Comparison of ENCODE assay signal across 11 cellular contexts in the genomic region with DNA sequence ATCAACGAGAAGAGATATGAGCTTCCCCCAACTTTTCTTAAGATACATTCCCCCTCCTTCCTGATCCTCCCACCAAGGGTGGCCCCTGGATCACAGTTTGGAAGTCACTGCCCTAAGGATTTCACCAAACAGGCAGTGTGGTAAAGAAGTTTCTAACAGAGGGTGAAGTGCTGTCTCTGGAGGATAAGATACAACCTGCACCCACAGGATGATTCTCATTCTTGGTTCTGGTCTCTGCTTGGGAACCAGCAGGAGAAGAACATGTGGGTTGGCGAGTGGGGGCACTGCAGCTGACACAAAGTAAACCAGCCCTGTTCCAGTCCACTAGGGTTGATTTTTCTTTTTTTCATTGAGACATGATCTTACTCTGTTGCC. TPM values are rescaled to one million over a fixed set of nuclear protein-coding genes. Genes with fewer than 3 reads are reported as not detected.
A peak's percentile ranks its signal among the peaks of the same experiment; 100 is the strongest.
DNase-seq lines count a peak whose midpoint lies in the region; ATAC-seq and TF ChIP-seq lines count a peak whose summit lies in the region.
"Had no signal": no experiment of that assay in that cellular context is flagged by ENCODE, and none has a peak within 500 bp of the region (broad histone marks: within the 10 kb centered on the region; RNA-seq: fewer than 3 reads in every experiment).

No MANE protein-coding gene starts in this region.

- no peak overlapping the region for H3K9ac ChIP-seq in mesenchymal stem cell (ENCODE audit: low read length)

- no peak for DNase-seq in activated naive CD4-positive, alpha-beta T cell treated with anti-CD3 and anti-CD28 coated beads for 36 hours
- DNase-seq in activated naive CD4-positive, alpha-beta T cell (lab: John Stamatoyannopoulos, UW), result no peak
- DNase-seq in ascending aorta (ENCODE audit: low spot score in 2 of 2) (no peak), mesenchymal stem cell (no peak), vagina (ENCODE audit: extremely low spot score in 2 of 2) (no peak), NCI-H187 (lab: John Stamatoyannopoulos, UW) (no peak), NCI-H524 treated with DMSO at 0.1 percent for 48 hours (lab: John Stamatoyannopoulos, UW) (no peak)
- DNase-seq: NCI-H1436; occipital lobe; stimulated activated naive B cell treated with anti-CD40 and anti-IgM and Interleukin-4, amounts not matched to agents 10 μg/mL and 1 μg/mL and 100 μg/mL, for 72 hours had no signal

- H2BK120ac ChIP-seq in mesenchymal stem cell (ENCODE audit: low read depth, low read length), result peak overlapping the region; percentile 49

- H3K9me3 Mint-ChIP-seq in activated naive CD4-positive, alpha-beta T cell treated with anti-CD3 and anti-CD28 coated beads for 36 hours, result peaks cover 4% of the 10 kb centered on the region

- H2AFZ ChIP-seq in mesenchymal stem cell (ENCODE audit: low read depth, low read length), result no peak overlapping the region

- no peak overlapping the region for H4K8ac ChIP-seq in mesenchymal stem cell (ENCODE audit: low read length)

- no peak for TF ChIP-seq CTCF in ascending aorta (IDR thresholded peaks at IDR 0.05)
- no peak for TF ChIP-seq CTCF in vagina (IDR thresholded peaks at IDR 0.05)

- H3K9me3 ChIP-seq in ascending aorta, result no peaks in the 10 kb centered on the region
- H3K9me3 ChIP-seq in mesenchymal stem cell (ENCODE audit: control insufficient read depth, low read length), result no peaks in the 10 kb centered on the region
- H3K9me3 ChIP-seq in vagina, result no peaks in the 10 kb centered on the region

- peaks cover 96% of the 10 kb centered on the region for H3K4me1 Mint-ChIP-seq in activated naive CD4-positive, alpha-beta T cell treated with anti-CD3 and anti-CD28 coated beads for 36 hours (ENCODE audit: low read depth)

- no peak overlapping the region for H3K4ac ChIP-seq in mesenchymal stem cell (ENCODE audit: low read depth in 1 of 2, low read length in 2 of 2)

- peaks cover 53% of the 10 kb centered on the region for H3K36me3 Mint-ChIP-seq in activated naive CD4-positive, alpha-beta T cell treated with anti-CD3 and anti-CD28 coated beads for 36 hours (ENCODE audit: low read depth)

- no peak overlapping the region for H3K14ac ChIP-seq in mesenchymal stem cell (ENCODE audit: low read length in 2 of 2)

- no peak overlapping the region for H3K4me2 ChIP-seq in mesenchymal stem cell (ENCODE audit: low read length, poor library complexity, severe bottlenecking)

- H3K36me3 ChIP-seq in ascending aorta (no peaks in the 10 kb centered on the region), mesenchymal stem cell (ENCODE audit: control insufficient read depth in 1 of 2, insufficient read depth in 2 of 2, low read depth in 1 of 2, low read length in 2 of 2) (peaks cover 3 to 67% of the 10 kb centered on the region in 2 experiments), vagina (peaks cover 0 to 4% of the 10 kb centered on the region in 2 donors)

- CTCF ChIA-PET in activated naive CD4-positive, alpha-beta T cell treated with anti-CD3 and anti-CD28 coated beads for 36 hours (lab: Charles Lee), result interaction anchor here (0.7 to 2.1 kb wide), 5 partner anchors 9 to 91 kb away, joined by 3 to 9 read pairs (median 5); partner anchors contain the start of gene NFE2L2

- no peak for ATAC-seq in HG03439 (IDR thresholded peaks at IDR 0.05; ENCODE audit: unreplicated experiment)
- ATAC-seq: stimulated activated naive B cell treated with anti-CD40 and anti-IgM and Interleukin-4, amounts not matched to agents 10 μg/mL and 1 μg/mL and 100 μg/mL, for 72 hours had no signal

- no peaks in the 10 kb centered on the region for H3K79me1 ChIP-seq in mesenchymal stem cell (replicated peaks; ENCODE audit: low read length, poor library complexity, severe bottlenecking)

- no peak overlapping the region for H2BK15ac ChIP-seq in mesenchymal stem cell (ENCODE audit: low read depth, poor library complexity, severe bottlenecking)

- no peak overlapping the region for H3K4me3 Mint-ChIP-seq in activated naive CD4-positive, alpha-beta T cell treated with anti-CD3 and anti-CD28 coated beads for 36 hours
- H3K4me3 Mint-ChIP-seq: stimulated activated naive B cell treated with anti-CD40 and anti-IgM and Interleukin-4, amounts not matched to agents 10 μg/mL and 1 μg/mL and 100 μg/mL, for 72 hours had no signal

- H2BK5ac ChIP-seq in mesenchymal stem cell (ENCODE audit: low read depth, low read length, poor library complexity, severe bottlenecking), result peak overlapping the region; percentile 21

- H3K23ac ChIP-seq in mesenchymal stem cell (ENCODE audit: low read length in 2 of 2), result no peak overlapping the region

- H4K91ac ChIP-seq in mesenchymal stem cell (ENCODE audit: low read length), result no peak overlapping the region

- H3K27ac Mint-ChIP-seq in activated naive CD4-positive, alpha-beta T cell treated with anti-CD3 and anti-CD28 coated beads for 36 hours, result peak overlapping the region; percentile 62

- H3K27me3 ChIP-seq in ascending aorta (no peaks in the 10 kb centered on the region), mesenchymal stem cell (ENCODE audit: control insufficient read depth in 1 of 2, insufficient read depth in 1 of 2, low read length in 2 of 2) (no peaks in the 10 kb centered on the region), vagina (no peaks in the 10 kb centered on the region)

- H3K4me3 ChIP-seq in ascending aorta (peak overlapping the region; percentile 12 to 30), mesenchymal stem cell (ENCODE audit: insufficient read depth in 1 of 2, low read depth in 1 of 2, low read length in 2 of 2) (peak overlapping the region in 1 of 2 experiments; percentile 8), vagina (no peak overlapping the region)

- no peak overlapping the region for H2BK12ac ChIP-seq in mesenchymal stem cell (ENCODE audit: low read length in 2 of 2)

- peaks cover 16 to 82% of the 10 kb centered on the region in 2 donors for H3K4me1 ChIP-seq in ascending aorta
- H3K4me1 ChIP-seq in mesenchymal stem cell (ENCODE audit: control insufficient read depth, insufficient read depth, low read depth, low read length), result peaks cover 11% of the 10 kb centered on the region
- peaks cover 100% of the 10 kb centered on the region for H3K4me1 ChIP-seq in vagina

- H2AK5ac ChIP-seq in mesenchymal stem cell (ENCODE audit: low read length, severe bottlenecking), result peak overlapping the region; percentile 69

- intact Hi-C loops in activated naive CD4-positive, alpha-beta T cell treated with anti-CD3 and anti-CD28 coated beads for 36 hours (cut with micrococcal nuclease), result no loop called here
- intact Hi-C loops in ascending aorta (cut with DNase I), result no loop called here
- intact Hi-C loops in vagina (cut with DNase I), result no loop called here

- H3K27me3 Mint-ChIP-seq in activated naive CD4-positive, alpha-beta T cell treated with anti-CD3 and anti-CD28 coated beads for 36 hours (ENCODE audit: low read depth), result no peaks in the 10 kb centered on the region
- H3K27me3 Mint-ChIP-seq: stimulated activated naive B cell treated with anti-CD40 and anti-IgM and Interleukin-4, amounts not matched to agents 10 μg/mL and 1 μg/mL and 100 μg/mL, for 72 hours had no signal

- H3K18ac ChIP-seq in mesenchymal stem cell (ENCODE audit: low read depth in 1 of 2, low read length in 2 of 2), result peak overlapping the region in 1 of 2 experiments; percentile 12

- no peak for TF ChIP-seq POLR2A in vagina (IDR thresholded peaks at IDR 0.05)

- WGBS in mesenchymal stem cell, result 50% methylated on average over 2 of the region's 2 CpGs

- H3K27ac ChIP-seq in ascending aorta (peak overlapping the region; percentile 13 to 25), mesenchymal stem cell (ENCODE audit: low read length, poor library complexity, severe bottlenecking) (peak overlapping the region; percentile 18), vagina (peak overlapping the region; percentile 28)

RNA-seq across cellular contexts. Expression of gene NFE2L2, which starts 9.3 kb away (rescaled TPM):
- total RNA-seq in activated naive CD4-positive, alpha-beta T cell treated with anti-CD3 and anti-CD28 coated beads for 36 hours, result 10 to 100 TPM; 63.8 to 66.9 TPM
- total RNA-seq in ascending aorta (99.3 TPM), vagina (147 TPM)
- 73.3 TPM for polyA plus RNA-seq in mesenchymal stem cell (2013, experiment 1 of 2)
- 78.2 TPM for polyA plus RNA-seq in mesenchymal stem cell (2013, experiment 2 of 2)

RNA-seq across cellular contexts. Expression of gene HNRNPA3, which starts 42.6 kb away (rescaled TPM):
- total RNA-seq in activated naive CD4-positive, alpha-beta T cell treated with anti-CD3 and anti-CD28 coated beads for 36 hours, result 100 to 1,000 TPM; 312 to 340 TPM
- 32.9 TPM for total RNA-seq in ascending aorta
- polyA plus RNA-seq in mesenchymal stem cell (2013, experiment 1 of 2), result 192 TPM
- 202 TPM for polyA plus RNA-seq in mesenchymal stem cell (2013, experiment 2 of 2)
- total RNA-seq in vagina, result 77.8 TPM

Comparison
In these comparisons a context has a peak if more than half of its experiments do, and no peak if none do; other contexts are left out.
1. H3K4me3 ChIP-seq: peak in ascending aorta (2 of 2); none in vagina (0 of 2).
2. Peak in every context shown above with its lines, with median percentiles within 50 percentile points of each other: H3K27ac ChIP-seq.